8 cellular contexts compared by ENCODE assay signal in the genomic region with DNA sequence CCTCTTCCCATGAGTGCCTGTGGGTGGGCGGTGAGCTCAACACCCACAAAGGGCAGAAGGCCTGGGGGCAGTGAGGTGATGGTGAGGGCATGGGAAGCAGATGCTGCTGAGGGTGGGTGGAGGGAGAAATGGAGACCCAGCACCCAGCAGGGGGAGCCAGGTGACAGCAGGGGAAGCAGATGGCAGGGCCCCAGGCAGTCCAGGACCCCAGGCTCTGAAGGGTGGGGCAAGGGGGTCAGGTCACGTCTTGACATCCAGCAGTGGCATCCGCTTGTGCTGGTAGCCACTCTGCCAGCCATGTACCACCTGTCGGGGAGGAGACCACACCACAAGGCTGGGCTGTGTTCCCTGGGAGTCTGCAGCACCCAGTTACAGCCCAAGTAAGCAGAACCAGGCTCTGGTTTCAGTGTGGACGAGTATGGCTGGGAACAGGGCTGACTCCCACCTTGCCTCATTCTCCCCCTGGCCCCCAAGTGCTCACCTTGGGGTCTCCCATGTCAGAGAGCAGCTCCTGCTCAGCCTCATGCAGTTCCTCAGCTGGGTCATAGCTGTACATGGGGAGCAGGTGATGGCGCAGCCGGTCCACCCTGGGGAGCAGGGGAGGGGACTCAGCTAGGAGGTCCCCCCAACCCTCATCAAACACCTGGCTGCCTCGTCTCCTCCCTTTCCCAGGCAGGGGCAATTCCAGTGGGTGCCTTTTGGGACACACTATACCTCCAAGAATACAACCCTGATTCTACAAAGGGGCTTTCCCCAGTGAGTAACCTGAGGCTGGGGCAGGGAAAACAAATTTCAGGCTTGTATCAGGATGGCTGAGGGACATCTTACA. TPM values are rescaled to one million over a fixed set of nuclear protein-coding genes. Genes with fewer than 3 reads are reported as not detected.
DNase-seq lines count a peak whose midpoint lies in the region; ATAC-seq, FAIRE-seq and TF ChIP-seq lines count a peak whose summit lies in the region.

No MANE protein-coding gene starts in this region.

- DNase-seq in Caki2 (ENCODE audit: low read depth) (peak; percentile 62), SJCRH30 (peak; percentile 59 to 61), astrocyte (ENCODE audit: low read depth) (no peak), lung (ENCODE audit: low spot score) (no peak), COLO829 (ENCODE audit: low spot score) (no peak)

- peak overlapping the region; percentile 36 for H3K4me2 ChIP-seq in astrocyte (ENCODE audit: low read length)

- ATAC-seq in lung (ENCODE audit: insufficient read depth, low FRiP score) (no peak), HG02798 (IDR thresholded peaks at IDR 0.05; ENCODE audit: poor library complexity, unreplicated experiment) (no peak), HG03135 (IDR thresholded peaks at IDR 0.05; ENCODE audit: unreplicated experiment) (no peak)

- H3K27ac ChIP-seq in HEK293 (ENCODE audit: extremely low read depth, low read depth, low read length) (no peak overlapping the region), SJCRH30 (no peak overlapping the region), astrocyte (ENCODE audit: low read depth, low read length) (peak overlapping the region; percentile 48), lung (ENCODE audit: low read depth in 1 of 2, low read length in 1 of 2) (peak overlapping the region in 1 of 2 donors; percentile 18)

- peak overlapping the region; percentile 45 for H3K4me3 Mint-ChIP-seq in astrocyte (ENCODE audit: unreplicated experiment)

- H3K4me1 ChIP-seq in HEK293 (ENCODE audit: control insufficient read depth, insufficient read depth, low read length) (peaks cover 3% of the 10 kb centered on the region; the same call in 1 of the 2 replicates), SJCRH30 (peaks cover 16% of the 10 kb centered on the region; the same call in 1 of the 2 replicates), astrocyte (ENCODE audit: insufficient read depth, low read length) (peaks cover 47% of the 10 kb centered on the region), lung (ENCODE audit: control insufficient read depth in 2 of 2, insufficient read depth in 2 of 2, low read length in 2 of 2) (peaks cover 10 to 20% of the 10 kb centered on the region in 2 donors)

- 80 to 82% methylated on average over 8 of the region's 8 CpGs for WGBS in lung, 2 donors

- peaks cover 2% of the 10 kb centered on the region for H3K36me3 Mint-ChIP-seq in astrocyte (ENCODE audit: low read depth, unreplicated experiment)

- H3K36me3 ChIP-seq in HEK293 (ENCODE audit: control insufficient read depth in 2 of 2, insufficient read depth in 1 of 2, low read length in 2 of 2) (peaks cover 0 to 34% of the 10 kb centered on the region in 2 experiments; a peak in 1 of 3 replicates), SJCRH30 (peaks cover 1% of the 10 kb centered on the region; the same call in 1 of the 2 replicates), astrocyte (ENCODE audit: insufficient read depth, low read length) (peaks cover 11% of the 10 kb centered on the region), lung (ENCODE audit: control insufficient read depth in 2 of 2, insufficient read depth in 2 of 2, low read length in 2 of 2) (peaks cover 0 to 16% of the 10 kb centered on the region in 2 donors)

- H3K27me3 Mint-ChIP-seq in astrocyte (ENCODE audit: low read depth, unreplicated experiment): no peaks in the 10 kb centered on the region

- peaks cover 1% of the 10 kb centered on the region for H3K9me3 Mint-ChIP-seq in astrocyte (ENCODE audit: unreplicated experiment)

- H3K79me2 ChIP-seq in astrocyte (ENCODE audit: insufficient read depth, low read length): peaks cover 24% of the 10 kb centered on the region

- no peak overlapping the region for H3K4me3 ChIP-seq in HEK293 (ENCODE audit: low read depth, low read length)
- H3K4me3 ChIP-seq in SJCRH30: no peak overlapping the region
- no peak overlapping the region for H3K4me3 ChIP-seq in astrocyte (ENCODE audit: insufficient read depth, low read depth, low read length)
- no peak overlapping the region for H3K4me3 ChIP-seq in lung

- H3K9ac ChIP-seq in astrocyte (ENCODE audit: low read length): peak overlapping the region; percentile 24

- H3K9me3 ChIP-seq in HEK293 (ENCODE audit: control insufficient read depth, insufficient read depth, low read depth, low read length): no peaks in the 10 kb centered on the region
- H3K9me3 ChIP-seq in SJCRH30 (replicated peaks): no peaks in the 10 kb centered on the region
- H3K9me3 ChIP-seq in astrocyte (ENCODE audit: insufficient read depth, low read depth, low read length): no peaks in the 10 kb centered on the region
- no peaks in the 10 kb centered on the region for H3K9me3 ChIP-seq in lung (ENCODE audit: control insufficient read depth in 2 of 2, insufficient read depth in 1 of 2, low read length in 1 of 2)

- peak overlapping the region; percentile 26 for H3K27ac Mint-ChIP-seq in astrocyte (ENCODE audit: unreplicated experiment)

- CTCF ChIA-PET in HEK293 (lab: Yijun Ruan, JAX): interaction anchor here (0.5 to 4.9 kb wide), 9 partner anchors 16 to 390 kb away, joined by 3 to 101 read pairs (median 5); no protein-coding TSS in a partner anchor

- H3K27me3 ChIP-seq in SJCRH30 (no peaks in the 10 kb centered on the region), astrocyte (ENCODE audit: insufficient read depth, low read length) (no peaks in the 10 kb centered on the region), lung (ENCODE audit: control insufficient read depth, insufficient read depth) (no peaks in the 10 kb centered on the region)

- POLR2A ChIA-PET in HEK293 (lab: Yijun Ruan, JAX): interaction anchor here (0.5 to 4.5 kb wide), 3 partner anchors 168 to 262 kb away, joined by 3 to 54 read pairs (median 20); a partner anchor contains a TSS

- in situ Hi-C loops in Caki2 (cut with HindIII; ENCODE audit: low pct_unique_long_range_greater_than_20kb, low sequenced_read_pairs): no loop called here

- peaks cover 29% of the 10 kb centered on the region for H3K4me1 Mint-ChIP-seq in astrocyte (ENCODE audit: low read depth, unreplicated experiment)

- H4K20me1 ChIP-seq in astrocyte (ENCODE audit: insufficient read depth, low read length): peaks cover 7% of the 10 kb centered on the region

- H2AFZ ChIP-seq in astrocyte (ENCODE audit: low read depth, low read length): no peak overlapping the region

- FAIRE-seq in astrocyte (lab: Jason Lieb, UNC): no peak

- TF ChIP-seq CTCF in HEK293 (tag by site-specific recombination; IDR thresholded peaks at IDR 0.05) (peak; percentile 93), astrocyte (IDR thresholded peaks at IDR 0.05; ENCODE audit: insufficient read depth, low read depth, low read length) (peak; percentile 39), lung (IDR thresholded peaks at IDR 0.05; ENCODE audit: control extremely low read depth, extremely low read depth) (peak; percentile 5)

TF ChIP-seq in HEK293, 187 proteins besides CTCF, POLR2A, EP300 and RAD21 (continues in another document):
- TF ChIP-seq ZNF792 (tag by site-specific recombination; IDR thresholded peaks at IDR 0.05) (no peak), ZNF629 (tag by site-specific recombination; IDR thresholded peaks at IDR 0.05) (0 out of 2 replicates have a peak, but pooled peaks have one; percentile 11), KLF8 (tag by site-specific recombination; IDR thresholded peaks at IDR 0.05) (peak; percentile 44; the same call in 1 of the 2 replicates), ZEB2 (tag by site-specific recombination; IDR thresholded peaks at IDR 0.05) (0 out of 2 replicates have a peak, but pooled peaks have one; percentile 58), WT1 (tag by site-specific recombination; IDR thresholded peaks at IDR 0.05) (peak; percentile 8; the same call in 1 of the 2 replicates), ZBTB7A (tag by site-specific recombination; IDR thresholded peaks at IDR 0.05; ENCODE audit: low read depth) (no peak; the same call in 1 of the 2 replicates), GLIS2 (tag by site-specific recombination; IDR thresholded peaks at IDR 0.05) (peak; percentile 78)
- TF ChIP-seq, protein P1, sequence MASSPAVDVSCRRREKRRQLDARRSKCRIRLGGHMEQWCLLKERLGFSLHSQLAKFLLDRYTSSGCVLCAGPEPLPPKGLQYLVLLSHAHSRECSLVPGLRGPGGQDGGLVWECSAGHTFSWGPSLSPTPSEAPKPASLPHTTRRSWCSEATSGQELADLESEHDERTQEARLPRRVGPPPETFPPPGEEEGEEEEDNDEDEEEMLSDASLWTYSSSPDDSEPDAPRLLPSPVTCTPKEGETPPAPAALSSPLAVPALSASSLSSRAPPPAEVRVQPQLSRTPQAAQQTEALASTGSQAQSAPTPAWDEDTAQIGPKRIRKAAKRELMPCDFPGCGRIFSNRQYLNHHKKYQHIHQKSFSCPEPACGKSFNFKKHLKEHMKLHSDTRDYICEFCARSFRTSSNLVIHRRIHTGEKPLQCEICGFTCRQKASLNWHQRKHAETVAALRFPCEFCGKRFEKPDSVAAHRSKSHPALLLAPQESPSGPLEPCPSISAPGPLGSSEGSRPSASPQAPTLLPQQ (tag by site-specific recombination; IDR thresholded peaks at IDR 0.05): no peak
- TF ChIP-seq, protein P2, sequence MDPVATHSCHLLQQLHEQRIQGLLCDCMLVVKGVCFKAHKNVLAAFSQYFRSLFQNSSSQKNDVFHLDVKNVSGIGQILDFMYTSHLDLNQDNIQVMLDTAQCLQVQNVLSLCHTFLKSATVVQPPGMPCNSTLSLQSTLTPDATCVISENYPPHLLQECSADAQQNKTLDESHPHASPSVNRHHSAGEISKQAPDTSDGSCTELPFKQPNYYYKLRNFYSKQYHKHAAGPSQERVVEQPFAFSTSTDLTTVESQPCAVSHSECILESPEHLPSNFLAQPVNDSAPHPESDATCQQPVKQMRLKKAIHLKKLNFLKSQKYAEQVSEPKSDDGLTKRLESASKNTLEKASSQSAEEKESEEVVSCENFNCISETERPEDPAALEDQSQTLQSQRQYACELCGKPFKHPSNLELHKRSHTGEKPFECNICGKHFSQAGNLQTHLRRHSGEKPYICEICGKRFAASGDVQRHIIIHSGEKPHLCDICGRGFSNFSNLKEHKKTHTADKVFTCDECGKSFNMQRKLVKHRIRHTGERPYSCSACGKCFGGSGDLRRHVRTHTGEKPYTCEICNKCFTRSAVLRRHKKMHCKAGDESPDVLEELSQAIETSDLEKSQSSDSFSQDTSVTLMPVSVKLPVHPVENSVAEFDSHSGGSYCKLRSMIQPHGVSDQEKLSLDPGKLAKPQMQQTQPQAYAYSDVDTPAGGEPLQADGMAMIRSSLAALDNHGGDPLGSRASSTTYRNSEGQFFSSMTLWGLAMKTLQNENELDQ (tag by site-specific recombination; IDR thresholded peaks at IDR 0.05; ENCODE audit: low read depth): no peak

RNA-seq across cellular contexts. Expression of a gene that starts 2.0 kb away (rescaled TPM):
- total RNA-seq in Caki2 (2014; rRNA removed; shearing (Covaris generic); ENCODE audit: low replicate concordance): 57.0 and 64.2 TPM in 2 replicates
- total RNA-seq in SJCRH30 (2014; rRNA removed; shearing (Covaris generic)): 3.1 and 3.2 TPM in 2 replicates
- 11.1 and 13.9 TPM in 2 replicates for total RNA-seq in astrocyte
- total RNA-seq in lung: 10 to 100 TPM in 1 of 2 donors, 1 to 10 TPM in 1; 8.5 to 44.6 TPM
- 100 to 1,000 TPM in 1 of 2 donors, 10 to 100 TPM in 1; 71.9 to 122 TPM for polyA plus RNA-seq in lung

RNA-seq across cellular contexts. Expression of a gene that starts 10.1 kb away (rescaled TPM):
- total RNA-seq in Caki2 (2014; rRNA removed; shearing (Covaris generic); ENCODE audit: low replicate concordance): 217 and 265 TPM in 2 replicates
- 126 and 129 TPM in 2 replicates for total RNA-seq in SJCRH30 (2014; rRNA removed; shearing (Covaris generic))
- total RNA-seq in astrocyte (109 and 199 TPM in 2 replicates), lung (100 to 1,000 TPM in 1 of 2 donors, 10 to 100 TPM in 1; 47.9 to 102 TPM)
- polyA plus RNA-seq in lung: 10 to 100 TPM; 95.9 to 98.0 TPM

Comparison
In these comparisons a context has a peak if more than half of its experiments do, and no peak if none do; other contexts are left out.
1. DNase-seq: peak in Caki2 (single experiment) and SJCRH30 (2 of 2); none in astrocyte (single experiment), lung (single experiment) and COLO829 (single experiment).
2. CTCF ChIP-seq: peak in every context shown above with its lines; median percentile 93 in HEK293; 39 in astrocyte; 5 in lung.